32 cellular contexts compared by ENCODE assay signal in genomic region chr1:59154406-59154805, GRCh38.
"Had no signal": no experiment of that assay in that cellular context is flagged by ENCODE, and none has a peak within 500 bp of the region (broad histone marks: within the 10 kb centered on the region; RNA-seq: fewer than 3 reads in every experiment).

No MANE protein-coding gene starts in this region.

- H3K27ac ChIP-seq: brain microvascular endothelial cell, Peyer's patch, SJSA1 had no signal

- H3K27ac Mint-ChIP-seq: activated CD4-positive, alpha-beta memory T cell treated with anti-CD3 and anti-CD28 coated beads for 36 hours; activated naive CD4-positive, alpha-beta T cell treated with anti-CD3 and anti-CD28 coated beads, Interleukin-2, amount 10 ng/mL, durations not matched to agents 7 days and 5 days; activated naive CD8-positive, alpha-beta T cell; activated naive CD8-positive, alpha-beta T cell treated with anti-CD3 and anti-CD28 coated beads, Interleukin-2, amount 50 U/mL, for 24 hours; T-helper 2 cell treated with Interferon-gamma antibody and Interleukin-4, amounts not matched to agents 5 μg/mL and 100 μg/mL, for 36 hours had no signal

- H3K4me3 Mint-ChIP-seq: activated CD4-positive, alpha-beta memory T cell treated with anti-CD3 and anti-CD28 coated beads for 36 hours; activated naive CD4-positive, alpha-beta T cell treated with anti-CD3 and anti-CD28 coated beads, Interleukin-2, amount 10 ng/mL, durations not matched to agents 7 days and 5 days; activated naive CD8-positive, alpha-beta T cell; activated naive CD8-positive, alpha-beta T cell treated with anti-CD3 and anti-CD28 coated beads, Interleukin-2, amount 50 U/mL, for 24 hours; T-helper 1 cell treated with Interleukin-12 subunit alpha and Interleukin-12 subunit beta and Interleukin-4 antibody, amounts not matched to agents 30 μg/mL and 1 μg/mL, for 36 hours; T-helper 2 cell treated with Interferon-gamma antibody and Interleukin-4, amounts not matched to agents 5 μg/mL and 100 μg/mL, for 36 hours had no signal

- H3K27me3 Mint-ChIP-seq: activated CD4-positive, alpha-beta memory T cell treated with anti-CD3 and anti-CD28 coated beads for 36 hours; activated naive CD8-positive, alpha-beta T cell; activated naive CD8-positive, alpha-beta T cell treated with anti-CD3 and anti-CD28 coated beads, Interleukin-2, amount 50 U/mL, for 24 hours had no signal

- H3K9me3 ChIP-seq: Peyer's patch, SK-N-SH had no signal

- H3K9ac ChIP-seq: SK-N-SH had no signal

- DNase-seq: activated CD4-positive, alpha-beta memory T cell treated with anti-CD3 and anti-CD28 coated beads for 36 hours; activated CD4-positive, alpha-beta T cell treated with anti-CD3 and anti-CD28 coated beads for 4 hours; activated CD4-positive, alpha-beta T cell treated with anti-CD3 and anti-CD28 coated beads, Interleukin-2, amount 50 U/mL, for 1 hour; activated CD8-positive, alpha-beta memory T cell treated with anti-CD3 and anti-CD28 coated beads, Interleukin-2, amount 50 U/mL, for 4 hours; activated effector memory CD4-positive, alpha-beta T cell treated with Interleukin-2 at 50 U/mL for 16 hours; activated naive CD4-positive, alpha-beta T cell treated with anti-CD3 and anti-CD28 coated beads, Interleukin-2, amount 10 ng/mL, durations not matched to agents 7 days and 5 days; activated naive CD8-positive, alpha-beta T cell treated with anti-CD3 and anti-CD28 coated beads, Interleukin-2, amount 50 U/mL, for 24 hours; activated T-cell treated with anti-CD3 and anti-CD28 coated beads for 4 hours; activated T-cell treated with anti-CD3 and anti-CD28 coated beads, Interleukin-2, amount 50 U/mL, for 48 hours; anterior cingulate cortex; brain microvascular endothelial cell; central memory CD4-positive, alpha-beta T cell; Kasumi-1; KG1; MM.1S; MV-4-11; NCI-H1092; NCI-H1436 treated with DMSO at 0.1 percent for 48 hours; NCI-H1694 treated with DMSO at 0.1 percent for 48 hours; NCI-H2029; NCI-H345; NCI-H524 treated with DMSO at 0.1 percent for 48 hours; PC-3; Peyer's patch; RPMI8226; SHP77 treated with DMSO at 0.1 percent for 48 hours; SK-N-SH had no signal

- H3K4me3 ChIP-seq: Peyer's patch, SJSA1 had no signal

- H3K4me2 ChIP-seq: SK-N-SH had no signal

- FAIRE-seq: TTC549 had no signal

- H3K27me3 ChIP-seq: brain microvascular endothelial cell, Peyer's patch, SJSA1 had no signal

- H3K36me3 ChIP-seq: brain microvascular endothelial cell, Peyer's patch, SJSA1 had no signal
